16 cellular contexts compared by ENCODE assay signal in the genomic region with DNA sequence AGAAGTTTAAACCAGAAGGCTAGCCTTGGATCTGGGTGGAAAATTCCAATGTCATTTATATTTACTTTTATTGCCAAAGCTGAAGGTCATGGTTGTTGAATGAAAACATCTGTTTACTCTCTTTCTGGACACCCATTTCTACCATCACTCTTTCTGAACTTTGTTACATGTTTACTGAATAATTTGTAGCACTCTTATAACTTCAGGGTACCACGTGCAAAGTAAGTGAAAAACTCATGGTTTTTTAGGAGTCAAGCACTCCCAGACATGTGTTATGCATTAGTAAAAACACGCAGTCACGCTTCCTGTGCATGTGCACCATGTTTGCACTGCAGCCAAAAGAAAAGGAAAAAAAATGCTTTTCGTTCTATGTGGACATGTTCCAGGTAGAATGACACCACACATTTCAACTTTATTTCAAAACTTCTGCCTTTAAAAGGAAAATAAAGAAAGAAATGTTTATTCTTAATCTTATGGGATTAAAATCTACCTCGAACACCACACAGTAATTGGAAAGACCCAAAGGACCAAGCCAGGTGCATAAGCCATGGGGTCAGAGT. TPM values are rescaled to one million over a fixed set of nuclear protein-coding genes. Genes with fewer than 3 reads are reported as not detected.
A peak's percentile ranks its signal among the peaks of the same experiment; 100 is the strongest.
DNase-seq lines count a peak whose midpoint lies in the region; ATAC-seq and TF ChIP-seq lines count a peak whose summit lies in the region.
"Had no signal": no experiment of that assay in that cellular context is flagged by ENCODE, and none has a peak within 500 bp of the region (broad histone marks: within the 10 kb centered on the region; RNA-seq: fewer than 3 reads in every experiment).

No MANE protein-coding gene starts in this region.

- ATAC-seq in left lobe of liver (peak; percentile 67), left colon (no peak)

- peaks cover 45% of the 10 kb centered on the region for H3K4me1 ChIP-seq in GM23248 (ENCODE audit: insufficient read depth)
- no peaks in the 10 kb centered on the region for H3K4me1 ChIP-seq in colonic mucosa
- peaks cover 3 to 17% (median 15%) of the 10 kb centered on the region in 5 donors for H3K4me1 ChIP-seq in subcutaneous abdominal adipose tissue (ENCODE audit: control insufficient read depth in 5 of 5, insufficient read depth in 5 of 5, low read length in 5 of 5)

- no peaks in the 10 kb centered on the region for H4K20me1 ChIP-seq in GM23248 (ENCODE audit: insufficient read depth)

- H3K9me2 ChIP-seq in GM23248 (ENCODE audit: insufficient read depth): peaks cover 7% of the 10 kb centered on the region; the same call in 1 of the 2 replicates

- DNase-seq in GM23248: peak; percentile 95
- DNase-seq in colonic mucosa: no peak
- DNase-seq in left lobe of liver (ENCODE audit: low spot score): peak; percentile 84
- no peak for DNase-seq in NCI-H69 (lab: John Stamatoyannopoulos, UW)
- DNase-seq in GM13976 (ENCODE audit: low spot score): no peak
- DNase-seq in DMS79 treated with DMSO at 0.1 percent for 48 hours (lab: John Stamatoyannopoulos, UW): no peak
- DNase-seq in left colon: no peak
- DNase-seq: activated CD8-positive, alpha-beta memory T cell treated with anti-CD3 and anti-CD28 coated beads, Interleukin-2, amount 50 U/mL, for 4 hours; caudate nucleus; CD8-positive, alpha-beta memory T cell; hippocampal formation; NCI-H1436 treated with DMSO at 0.1 percent for 48 hours; T1000 had no signal

- H3K27me3 ChIP-seq in GM23248 (replicated peaks; ENCODE audit: insufficient read depth) (no peaks in the 10 kb centered on the region), colonic mucosa (no peaks in the 10 kb centered on the region), subcutaneous abdominal adipose tissue (ENCODE audit: control insufficient read depth in 5 of 5, insufficient read depth in 4 of 5, low read length in 5 of 5) (no peaks in the 10 kb centered on the region)

- WGBS in GM23248 (ENCODE audit: low coverage in 1 of 2, low lambda C conversion rate in 2 of 2, missing lambda C conversion rate in 2 of 2), 2 experiments: 1 to 5% methylated on average over 5 of the region's 5 CpGs

- in situ Hi-C loops in GM23248 (cut with MboI) (no loop called here), GM13976 (cut with MboI; ENCODE audit: low sequenced_read_pairs, unreplicated experiment) (no loop called here)

- H3K4me3 ChIP-seq in GM23248: no peak overlapping the region; the same call in 1 of the 2 replicates
- H3K4me3 ChIP-seq in colonic mucosa: no peak overlapping the region
- no peak overlapping the region for H3K4me3 ChIP-seq in subcutaneous abdominal adipose tissue (ENCODE audit: low read depth in 1 of 5, low read length in 5 of 5)

- H3K4me2 ChIP-seq in GM23248 (ENCODE audit: unreplicated experiment): peak overlapping the region; percentile 52

- no peaks in the 10 kb centered on the region for H3K9me3 ChIP-seq in GM23248 (ENCODE audit: low read depth)
- H3K9me3 ChIP-seq in colonic mucosa: no peaks in the 10 kb centered on the region
- peaks cover 0 to 4% (median 0%) of the 10 kb centered on the region in 5 donors for H3K9me3 ChIP-seq in subcutaneous abdominal adipose tissue (ENCODE audit: control insufficient read depth in 5 of 5, low read length in 5 of 5)

- H3F3A ChIP-seq in GM23248 (ENCODE audit: insufficient read depth): peaks cover 36% of the 10 kb centered on the region

- H2AFZ ChIP-seq in GM23248: peak overlapping the region; percentile 72

- no peak for TF ChIP-seq CTCF in colonic mucosa (IDR thresholded peaks at IDR 0.05)
- TF ChIP-seq CTCF in GM13976 (IDR thresholded peaks at IDR 0.05; ENCODE audit: borderline replicate concordance, control extremely low read depth, extremely low read depth, insufficient read depth, missing control alignments): no peak

- H3K27ac ChIP-seq in GM23248 (peak overlapping the region; percentile 99), colonic mucosa (peak overlapping the region; percentile 29), subcutaneous abdominal adipose tissue (ENCODE audit: low read depth, low read length) (peak overlapping the region; percentile 75)

- no peaks in the 10 kb centered on the region for H3K79me2 ChIP-seq in GM23248 (ENCODE audit: insufficient read depth)

- intact Hi-C loops in colonic mucosa (cut with DNase I) (no loop called here), left colon (cut with DNase I, micrococcal nuclease) (loop anchor here in 1 of 2 donors (10.0 kb wide), 1 partner anchor 59 kb away; a partner anchor contains a TSS)

- peak overlapping the region; percentile 80 for H3K9ac ChIP-seq in GM23248
- no peak overlapping the region for H3K9ac ChIP-seq in colonic mucosa (ENCODE audit: low read depth in 2 of 2, low read length in 2 of 2)
- peak overlapping the region in 1 of 5 donors; percentile 51 for H3K9ac ChIP-seq in subcutaneous abdominal adipose tissue (ENCODE audit: low read length in 5 of 5)

- H3K36me3 ChIP-seq in GM23248 (ENCODE audit: low read depth) (no peaks in the 10 kb centered on the region), colonic mucosa (no peaks in the 10 kb centered on the region), subcutaneous abdominal adipose tissue (ENCODE audit: control insufficient read depth in 5 of 5, insufficient read depth in 5 of 5, low read length in 5 of 5) (no peaks in the 10 kb centered on the region)

RNA-seq across cellular contexts. Expression of a gene that starts 31.4 kb away (rescaled TPM):
- total RNA-seq in GM23248 (2014; rRNA removed; shearing (Covaris generic)): not detected in 2 replicates
- not detected in 2 replicates for polyA plus RNA-seq in GM23248 (2016; fragmentation: Nextera tagmentation; extraction: Ambion mirVana)
- total RNA-seq in colonic mucosa (100 to 1,000 TPM; 140 to 240 TPM), left lobe of liver (522 TPM), left colon (100 to 1,000 TPM; 259 to 373 TPM)
- total RNA-seq: CD8-positive, alpha-beta memory T cell; neural crest cell; OCI-LY7 had no signal
- polyA plus RNA-seq: CD8-positive, alpha-beta memory T cell had no signal

RNA-seq across cellular contexts. Expression of a gene that starts 51.2 kb away (rescaled TPM):
- total RNA-seq in GM23248 (2014; rRNA removed; shearing (Covaris generic)): not detected in 2 replicates
- not detected in 2 replicates for polyA plus RNA-seq in GM23248 (2016; fragmentation: Nextera tagmentation; extraction: Ambion mirVana)
- total RNA-seq in colonic mucosa (not detected), left lobe of liver (not detected), left colon (not detected)
- total RNA-seq: CD8-positive, alpha-beta memory T cell; neural crest cell; OCI-LY7 had no signal
- polyA plus RNA-seq: CD8-positive, alpha-beta memory T cell had no signal

Comparison
In these comparisons a context has a peak if more than half of its experiments do, and no peak if none do; other contexts are left out.
1. DNase-seq: peak in GM23248 (single experiment) and left lobe of liver (single experiment); none in colonic mucosa (single experiment), NCI-H69 (single experiment), GM13976 (single experiment), DMS79 treated with DMSO at 0.1 percent for 48 hours (single experiment) and left colon (0 of 2).
2. H3K27ac ChIP-seq: peak in every context shown above with its lines; median percentile 99 in GM23248; 75 in subcutaneous abdominal adipose tissue; 29 in colonic mucosa.
3. RNA of a gene that starts 31.4 kb away (total RNA-seq): 522 TPM in left lobe of liver (single experiment), 259 to 373 TPM in left colon and 140 to 240 TPM in colonic mucosa; not detected in GM23248; every median in the first group is over 100 times any median in the second.